11 cellular contexts compared by ENCODE assay signal in genomic region chr2:174776223-174776622, GRCh38. TPM values are rescaled to one million over a fixed set of nuclear protein-coding genes. Genes with fewer than 3 reads are reported as not detected.
DNase-seq lines count a peak whose midpoint lies in the region; ATAC-seq, FAIRE-seq and TF ChIP-seq lines count a peak whose summit lies in the region.
"Had no signal": no experiment of that assay in that cellular context is flagged by ENCODE, and none has a peak within 500 bp of the region (broad histone marks: within the 10 kb centered on the region; RNA-seq: fewer than 3 reads in every experiment).

No MANE protein-coding gene starts in this region.

- in situ Hi-C loops in gastrocnemius medialis (cut with MboI; ENCODE audit: low sequenced_read_pairs in 4 of 4): loop anchor here in 2 of 4 donors (10.0 kb wide), 1 partner anchor 209 kb away; no protein-coding TSS in a partner anchor

- no peak overlapping the region for H3K9ac ChIP-seq in keratinocyte (ENCODE audit: control insufficient read depth, extremely low read depth, insufficient read depth, low read length)

- H3K27ac Mint-ChIP-seq in CD4-positive, alpha-beta T cell: peak overlapping the region; percentile 58
- H3K27ac Mint-ChIP-seq: activated naive CD4-positive, alpha-beta T cell treated with anti-CD3 and anti-CD28 coated beads, Interleukin-2, amount 10 ng/mL, durations not matched to agents 7 days and 5 days had no signal

- H3K9me3 Mint-ChIP-seq in CD4-positive, alpha-beta T cell: no peaks in the 10 kb centered on the region
- H3K9me3 Mint-ChIP-seq: activated naive CD4-positive, alpha-beta T cell treated with anti-CD3 and anti-CD28 coated beads, Interleukin-2, amount 10 ng/mL, durations not matched to agents 7 days and 5 days had no signal

- peaks cover 65% of the 10 kb centered on the region for H3K4me1 Mint-ChIP-seq in CD4-positive, alpha-beta T cell (ENCODE audit: low read depth)

- H3K79me2 ChIP-seq in keratinocyte (ENCODE audit: control insufficient read depth, insufficient read depth, low read length): no peaks in the 10 kb centered on the region

- peaks cover 9% of the 10 kb centered on the region for H3K4me1 ChIP-seq in keratinocyte (ENCODE audit: control insufficient read depth, extremely low read depth, insufficient read depth, low read length)
- H3K4me1 ChIP-seq in lower lobe of right lung: peaks cover 18% of the 10 kb centered on the region
- peaks cover 6 to 8% of the 10 kb centered on the region in 2 donors for H3K4me1 ChIP-seq in gastrocnemius medialis

- H3K27ac ChIP-seq in CD4-positive, alpha-beta T cell (ENCODE audit: low read depth, low read length): no peak overlapping the region
- peak overlapping the region; percentile 11 for H3K27ac ChIP-seq in angular gyrus (ENCODE audit: low read depth, low read length)
- H3K27ac ChIP-seq in keratinocyte (ENCODE audit: control insufficient read depth, insufficient read depth, low read length): no peak overlapping the region
- no peak overlapping the region for H3K27ac ChIP-seq in lower lobe of right lung
- H3K27ac ChIP-seq in gastrocnemius medialis: no peak overlapping the region

- no peak overlapping the region for H3K4me3 ChIP-seq in H7 (ENCODE audit: insufficient read depth, low read depth, low read length)
- no peak overlapping the region for H3K4me3 ChIP-seq in keratinocyte (ENCODE audit: control insufficient read depth in 2 of 3, extremely low read depth in 1 of 3, insufficient read depth in 2 of 3, low read depth in 1 of 3, low read length in 3 of 3)
- no peak overlapping the region for H3K4me3 ChIP-seq in lower lobe of right lung
- H3K4me3 ChIP-seq in gastrocnemius medialis: no peak overlapping the region

- H3K9me1 ChIP-seq in keratinocyte (ENCODE audit: control insufficient read depth, extremely low read depth, insufficient read depth, low read length): no peaks in the 10 kb centered on the region

- intact Hi-C loops in CD4-positive, alpha-beta T cell (cut with DNase I, micrococcal nuclease): loop anchor here in 1 of 2 experiments (10.0 kb wide), 1 partner anchor 229 kb away; the partner anchor contains the start of gene CHN1
- intact Hi-C loops in lower lobe of right lung (cut with DNase I) (no loop called here), gastrocnemius medialis (cut with DNase I; ENCODE audit: low total_unique reads) (no loop called here)

- FAIRE-seq in keratinocyte (lab: Jason Lieb, UNC): no peak

- H3K9me3 ChIP-seq in CD4-positive, alpha-beta T cell (ENCODE audit: control insufficient read depth, low read length): no peaks in the 10 kb centered on the region
- H3K9me3 ChIP-seq in keratinocyte (ENCODE audit: control insufficient read depth, low read depth, low read length) (no peaks in the 10 kb centered on the region), lower lobe of right lung (no peaks in the 10 kb centered on the region), gastrocnemius medialis (no peaks in the 10 kb centered on the region)

- no peaks in the 10 kb centered on the region for H3K36me3 Mint-ChIP-seq in CD4-positive, alpha-beta T cell (ENCODE audit: low read depth)
- H3K36me3 Mint-ChIP-seq: activated naive CD4-positive, alpha-beta T cell treated with anti-CD3 and anti-CD28 coated beads, Interleukin-2, amount 10 ng/mL, durations not matched to agents 7 days and 5 days had no signal

- H4K20me1 ChIP-seq in keratinocyte (ENCODE audit: control insufficient read depth, extremely low read depth, insufficient read depth, low read length): no peaks in the 10 kb centered on the region

- no peak overlapping the region for H3K4me3 Mint-ChIP-seq in CD4-positive, alpha-beta T cell
- H3K4me3 Mint-ChIP-seq: activated naive CD4-positive, alpha-beta T cell treated with anti-CD3 and anti-CD28 coated beads, Interleukin-2, amount 10 ng/mL, durations not matched to agents 7 days and 5 days had no signal

- no peak overlapping the region for H2AFZ ChIP-seq in keratinocyte (ENCODE audit: control insufficient read depth, low read length)

- no peak for TF ChIP-seq POLR2A in gastrocnemius medialis (IDR thresholded peaks at IDR 0.05)

- no peak overlapping the region for H3K4me2 ChIP-seq in keratinocyte (ENCODE audit: control insufficient read depth, extremely low read depth, insufficient read depth, low read depth, low read length)

- dilution Hi-C loops in keratinocyte (cut with MboI; ENCODE audit: extremely low pct_ligation_motif_present, low sequenced_read_pairs): no loop called here

- no peak for ATAC-seq in CD4-positive, alpha-beta T cell (ENCODE audit: poor library complexity)
- ATAC-seq in lower lobe of right lung (no peak), gastrocnemius medialis (no peak)
- ATAC-seq: right cardiac atrium had no signal

- DNase-seq in CD4-positive, alpha-beta T cell: peak in 1 of 10 experiments; percentile 15
- peak; percentile 60 for DNase-seq in H7
- DNase-seq in keratinocyte (ENCODE audit: low read depth, low spot score): no peak
- no peak for DNase-seq in cerebellum (ENCODE audit: low spot score)
- no peak for DNase-seq in lower lobe of right lung
- DNase-seq in gastrocnemius medialis: no peak
- DNase-seq in GM19238 (ENCODE audit: insufficient read length, low spot score): no peak
- DNase-seq: NCI-H1105, right cardiac atrium had no signal

- CTCF ChIA-PET in CD4-positive, alpha-beta T cell (lab: Charles Lee): interaction anchor here (1.3 to 1.8 kb wide), 2 partner anchors 19 to 27 kb away, joined by 3 to 7 read pairs; no protein-coding TSS in a partner anchor

- no peaks in the 10 kb centered on the region for H3K27me3 ChIP-seq in CD4-positive, alpha-beta T cell (ENCODE audit: control insufficient read depth, insufficient read depth, low read length)
- H3K27me3 ChIP-seq in H7 (ENCODE audit: control insufficient read depth, insufficient read depth, low read length): no peaks in the 10 kb centered on the region
- H3K27me3 ChIP-seq in keratinocyte (ENCODE audit: control insufficient read depth, extremely low read depth, insufficient read depth, low read length): no peaks in the 10 kb centered on the region
- no peaks in the 10 kb centered on the region for H3K27me3 ChIP-seq in lower lobe of right lung (ENCODE audit: low read depth)
- H3K27me3 ChIP-seq in gastrocnemius medialis: no peaks in the 10 kb centered on the region

- no peaks in the 10 kb centered on the region for H3K27me3 Mint-ChIP-seq in CD4-positive, alpha-beta T cell

- no peak for TF ChIP-seq CTCF in CD4-positive, alpha-beta T cell (IDR thresholded peaks at IDR 0.05)
- TF ChIP-seq CTCF in keratinocyte (optimal IDR thresholded peaks at IDR 0.05 in 1 of 3, IDR thresholded peaks at IDR 0.05 in 1 of 3, conservative IDR thresholded peaks at IDR 0.05 in 1 of 3; ENCODE audit: extremely low read depth in 1 of 3, insufficient read depth in 2 of 3, low read length in 3 of 3): peak; percentile 39 to 53 (median 53)
- TF ChIP-seq CTCF in lower lobe of right lung (IDR thresholded peaks at IDR 0.05): no peak
- no peak for TF ChIP-seq CTCF in gastrocnemius medialis (IDR thresholded peaks at IDR 0.05 in 4 of 5, conservative IDR thresholded peaks at IDR 0.05 in 1 of 5)

- no peaks in the 10 kb centered on the region for H3K36me3 ChIP-seq in H7 (replicated peaks; ENCODE audit: control insufficient read depth, insufficient read depth, low read length)
- no peaks in the 10 kb centered on the region for H3K36me3 ChIP-seq in keratinocyte (ENCODE audit: control insufficient read depth in 2 of 2, extremely low read depth in 1 of 2, insufficient read depth in 2 of 2, low read length in 2 of 2)
- no peaks in the 10 kb centered on the region for H3K36me3 ChIP-seq in lower lobe of right lung
- H3K36me3 ChIP-seq in gastrocnemius medialis: no peaks in the 10 kb centered on the region

- POLR2A ChIA-PET in CD4-positive, alpha-beta T cell (lab: Charles Lee): interaction anchor here (1.1 kb wide), 1 partner anchor 27 kb away, joined by 4 read pairs; no protein-coding TSS in a partner anchor

RNA-seq across cellular contexts. Expression of gene CHRNA1, which starts 12.0 kb away (rescaled TPM):
- total RNA-seq in CD4-positive, alpha-beta T cell: under 1 TPM; 0.17 to 0.19 TPM
- total RNA-seq in H7 (2014; rRNA removed; shearing (Covaris generic)): not detected in 2 replicates
- 0.05 TPM in 1 of 3 replicates, not detected in the others for polyA plus RNA-seq in keratinocyte
- polyA plus RNA-seq in keratinocyte (2011; ENCODE audit: low read depth): not detected
- polyA plus RNA-seq in keratinocyte (2011; cell fraction: cytosol; rRNA removed): not detected in 2 replicates
- polyA plus RNA-seq in keratinocyte (2011; cell fraction: nucleus; rRNA removed): not detected in 2 replicates
- polyA plus RNA-seq in keratinocyte (2012; ENCODE audit: low replicate concordance): 0.07 TPM in 1 of 2 replicates, not detected in the other
- polyA minus RNA-seq in keratinocyte: not detected in 3 replicates
- polyA minus RNA-seq in keratinocyte (2011; cell fraction: cytosol; rRNA and poly(A)+ RNA removed): not detected
- not detected in 2 replicates for polyA minus RNA-seq in keratinocyte (2011; cell fraction: nucleus; rRNA and poly(A)+ RNA removed)
- total RNA-seq in cerebellum (not detected), lower lobe of right lung (not detected), gastrocnemius medialis (100 to 1,000 TPM in 2 of 4 donors, 10 to 100 TPM in 2; 84.6 to 306 (median 185) TPM)

Comparison
In these comparisons a context has a peak if more than half of its experiments do, and no peak if none do; other contexts are left out.
1. CTCF ChIP-seq: peak in keratinocyte (3 of 3); none in CD4-positive, alpha-beta T cell (single experiment), lower lobe of right lung (single experiment) and gastrocnemius medialis (0 of 5).
2. RNA of gene CHRNA1, which starts 12.0 kb away (total RNA-seq): 84.6 to 306 TPM in gastrocnemius medialis; 0.17 to 0.19 TPM in CD4-positive, alpha-beta T cell, not detected in lower lobe of right lung (single experiment), not detected in H7 and not detected in cerebellum (single experiment); every median in the first group is over 10 times any median in the second.